In genomic region chr21:39379986-39380891, GRCh38 we compare ENCODE assay signal across 1 cellular context.
A peak's percentile ranks its signal among the peaks of the same experiment; 100 is the strongest.
TF ChIP-seq lines count a peak whose summit lies in the region.

No MANE protein-coding gene starts in this region.

TF ChIP-seq in K562, 482 proteins besides CTCF, POLR2A, EP300 and RAD21 (continued from another document):
- TF ChIP-seq RNF219 (CRISPR knock-in tag; IDR thresholded peaks at IDR 0.05) (no peak), ZNF76 (CRISPR knock-in tag; IDR thresholded peaks at IDR 0.05; ENCODE audit: borderline replicate concordance) (no peak), IRF1 (CRISPR knock-in tag; IDR thresholded peaks at IDR 0.05; ENCODE audit: borderline replicate concordance) (no peak), U2AF2 (optimal IDR thresholded peaks at IDR 0.05; ENCODE audit: low read depth, low read length) (no peak), SLC30A9 (CRISPR knock-in tag; IDR thresholded peaks at IDR 0.05) (no peak), U2AF1 (optimal IDR thresholded peaks at IDR 0.05; ENCODE audit: low read depth, low read length) (no peak), FOXA3 (CRISPR knock-in tag; conservative IDR thresholded peaks at IDR 0.05 in 1 of 2, IDR thresholded peaks at IDR 0.05 in 1 of 2) (no peak), E4F1 (CRISPR knock-in tag; IDR thresholded peaks at IDR 0.05; ENCODE audit: borderline replicate concordance) (no peak), ZNF561 (CRISPR knock-in tag; conservative IDR thresholded peaks at IDR 0.05) (no peak), NONO (IDR thresholded peaks at IDR 0.05; ENCODE audit: low read depth in 2 of 2, low read length in 1 of 2) (no peak), ZNF184 (CRISPR knock-in tag; IDR thresholded peaks at IDR 0.05) (no peak), ZNF75A (CRISPR knock-in tag; IDR thresholded peaks at IDR 0.05) (no peak), ZNF23 (CRISPR knock-in tag; IDR thresholded peaks at IDR 0.05) (no peak), ATF1 (CRISPR knock-in tag; IDR thresholded peaks at IDR 0.05) (peak; percentile 76; the same call in 1 of the 2 replicates), ATF1 (tag; IDR thresholded peaks at IDR 0.05) (peak; percentile 89), CSDE1 (IDR thresholded peaks at IDR 0.05) (no peak; a peak in 1 of 4 replicates), ZNF584 (CRISPR knock-in tag; IDR thresholded peaks at IDR 0.05; ENCODE audit: low read depth) (no peak), TCF7 (IDR thresholded peaks at IDR 0.05; ENCODE audit: borderline replicate concordance) (no peak), ZC3H8 (IDR thresholded peaks at IDR 0.05) (no peak), PHF21A (IDR thresholded peaks at IDR 0.05; ENCODE audit: borderline replicate concordance, low read depth) (no peak), ILF3 (IDR thresholded peaks at IDR 0.05; ENCODE audit: borderline replicate concordance) (no peak), ZBTB26 (CRISPR knock-in tag; IDR thresholded peaks at IDR 0.05) (no peak), ZNF764 (CRISPR knock-in tag; IDR thresholded peaks at IDR 0.05; ENCODE audit: low read depth) (no peak), HOXB6 (CRISPR knock-in tag; IDR thresholded peaks at IDR 0.05; ENCODE audit: borderline replicate concordance) (no peak), MAFK (IDR thresholded peaks at IDR 0.05; ENCODE audit: low read length) (no peak), HDAC8 (tag; IDR thresholded peaks at IDR 0.05) (no peak), GABPB2 (CRISPR knock-in tag; conservative IDR thresholded peaks at IDR 0.05) (no peak), ZNF449 (CRISPR knock-in tag; IDR thresholded peaks at IDR 0.05) (no peak), CREB5 (CRISPR knock-in tag; IDR thresholded peaks at IDR 0.05) (no peak), PCBP2 (IDR thresholded peaks at IDR 0.05; ENCODE audit: low read depth, low read length, poor library complexity, severe bottlenecking) (no peak)
- TF ChIP-seq, protein P1, sequence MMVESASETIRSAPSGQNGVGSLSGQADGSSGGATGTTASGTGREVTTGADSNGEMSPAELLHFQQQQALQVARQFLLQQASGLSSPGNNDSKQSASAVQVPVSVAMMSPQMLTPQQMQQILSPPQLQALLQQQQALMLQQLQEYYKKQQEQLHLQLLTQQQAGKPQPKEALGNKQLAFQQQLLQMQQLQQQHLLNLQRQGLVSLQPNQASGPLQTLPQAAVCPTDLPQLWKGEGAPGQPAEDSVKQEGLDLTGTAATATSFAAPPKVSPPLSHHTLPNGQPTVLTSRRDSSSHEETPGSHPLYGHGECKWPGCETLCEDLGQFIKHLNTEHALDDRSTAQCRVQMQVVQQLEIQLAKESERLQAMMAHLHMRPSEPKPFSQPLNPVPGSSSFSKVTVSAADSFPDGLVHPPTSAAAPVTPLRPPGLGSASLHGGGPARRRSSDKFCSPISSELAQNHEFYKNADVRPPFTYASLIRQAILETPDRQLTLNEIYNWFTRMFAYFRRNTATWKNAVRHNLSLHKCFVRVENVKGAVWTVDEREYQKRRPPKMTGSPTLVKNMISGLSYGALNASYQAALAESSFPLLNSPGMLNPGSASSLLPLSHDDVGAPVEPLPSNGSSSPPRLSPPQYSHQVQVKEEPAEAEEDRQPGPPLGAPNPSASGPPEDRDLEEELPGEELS (CRISPR knock-in tag; IDR thresholded peaks at IDR 0.05; ENCODE audit: borderline replicate concordance) = 0 out of 2 replicates have a peak, but pooled peaks have one; percentile 67
- TF ChIP-seq, protein P2, sequence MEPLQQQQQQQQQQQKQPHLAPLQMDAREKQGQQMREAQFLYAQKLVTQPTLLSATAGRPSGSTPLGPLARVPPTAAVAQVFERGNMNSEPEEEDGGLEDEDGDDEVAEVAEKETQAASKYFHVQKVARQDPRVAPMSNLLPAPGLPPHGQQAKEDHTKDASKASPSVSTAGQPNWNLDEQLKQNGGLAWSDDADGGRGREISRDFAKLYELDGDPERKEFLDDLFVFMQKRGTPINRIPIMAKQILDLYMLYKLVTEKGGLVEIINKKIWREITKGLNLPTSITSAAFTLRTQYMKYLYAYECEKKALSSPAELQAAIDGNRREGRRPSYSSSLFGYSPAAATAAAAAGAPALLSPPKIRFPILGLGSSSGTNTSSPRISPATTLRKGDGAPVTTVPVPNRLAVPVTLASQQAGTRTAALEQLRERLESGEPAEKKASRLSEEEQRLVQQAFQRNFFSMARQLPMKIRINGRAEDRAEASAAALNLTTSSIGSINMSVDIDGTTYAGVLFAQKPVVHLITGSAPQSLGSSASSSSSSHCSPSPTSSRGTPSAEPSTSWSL (CRISPR knock-in tag; IDR thresholded peaks at IDR 0.05; ENCODE audit: borderline replicate concordance) = no peak
- TF ChIP-seq, protein P3, sequence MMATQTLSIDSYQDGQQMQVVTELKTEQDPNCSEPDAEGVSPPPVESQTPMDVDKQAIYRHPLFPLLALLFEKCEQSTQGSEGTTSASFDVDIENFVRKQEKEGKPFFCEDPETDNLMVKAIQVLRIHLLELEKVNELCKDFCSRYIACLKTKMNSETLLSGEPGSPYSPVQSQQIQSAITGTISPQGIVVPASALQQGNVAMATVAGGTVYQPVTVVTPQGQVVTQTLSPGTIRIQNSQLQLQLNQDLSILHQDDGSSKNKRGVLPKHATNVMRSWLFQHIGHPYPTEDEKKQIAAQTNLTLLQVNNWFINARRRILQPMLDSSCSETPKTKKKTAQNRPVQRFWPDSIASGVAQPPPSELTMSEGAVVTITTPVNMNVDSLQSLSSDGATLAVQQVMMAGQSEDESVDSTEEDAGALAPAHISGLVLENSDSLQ (IDR thresholded peaks at IDR 0.05) = no peak
